In genomic region chr14:100278702-100279101, GRCh38 we compare ENCODE assay signal across 1 cellular context.
TF ChIP-seq lines count a peak whose summit lies in the region.

No MANE protein-coding gene starts in this region.

TF ChIP-seq in WTC11, 78 proteins besides CTCF, POLR2A, EP300 and RAD21 (continued from another document):
- TF ChIP-seq ERG (CRISPR knock-in tag; IDR thresholded peaks at IDR 0.05) (no peak), MAX (CRISPR knock-in tag; IDR thresholded peaks at IDR 0.05) (no peak), ZBTB43 (CRISPR knock-in tag; IDR thresholded peaks at IDR 0.05) (no peak), ZNF416 (CRISPR knock-in tag; IDR thresholded peaks at IDR 0.05) (no peak), JAZF1 (CRISPR knock-in tag; IDR thresholded peaks at IDR 0.05) (no peak), PRRX2 (CRISPR knock-in tag; IDR thresholded peaks at IDR 0.05) (no peak), ZNF425 (CRISPR knock-in tag; conservative IDR thresholded peaks at IDR 0.05) (no peak)
